ENCODE assay signal across 1 cellular context in genomic region chr18:36634573-36635216, GRCh38.
TF ChIP-seq lines count a peak whose summit lies in the region.

No MANE protein-coding gene starts in this region.

TF ChIP-seq in WTC11, 78 proteins besides CTCF, POLR2A, EP300 and RAD21 (continued from another document):
- TF ChIP-seq, protein P1, sequence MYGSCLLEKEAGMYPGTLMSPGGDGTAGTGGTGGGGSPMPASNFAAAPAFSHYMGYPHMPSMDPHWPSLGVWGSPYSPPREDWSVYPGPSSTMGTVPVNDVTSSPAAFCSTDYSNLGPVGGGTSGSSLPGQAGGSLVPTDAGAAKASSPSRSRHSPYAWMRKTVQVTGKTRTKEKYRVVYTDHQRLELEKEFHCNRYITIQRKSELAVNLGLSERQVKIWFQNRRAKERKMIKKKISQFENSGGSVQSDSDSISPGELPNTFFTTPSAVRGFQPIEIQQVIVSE (CRISPR knock-in tag; IDR thresholded peaks at IDR 0.05; ENCODE audit: borderline replicate concordance): no peak
- TF ChIP-seq FOXK1 (CRISPR knock-in tag; IDR thresholded peaks at IDR 0.05): no peak
- no peak for TF ChIP-seq ZNF281 (CRISPR knock-in tag; IDR thresholded peaks at IDR 0.05)
- no peak for TF ChIP-seq IRF2 (CRISPR knock-in tag; IDR thresholded peaks at IDR 0.05; ENCODE audit: borderline replicate concordance, low read depth)
- no peak for TF ChIP-seq OVOL2 (CRISPR knock-in tag; IDR thresholded peaks at IDR 0.05; ENCODE audit: borderline replicate concordance)
- no peak for TF ChIP-seq NR1H2 (CRISPR knock-in tag; IDR thresholded peaks at IDR 0.05)
- TF ChIP-seq ZMAT4 (CRISPR knock-in tag; IDR thresholded peaks at IDR 0.05): no peak
- no peak for TF ChIP-seq TEAD1 (CRISPR knock-in tag; IDR thresholded peaks at IDR 0.05)
- no peak for TF ChIP-seq ZSCAN18 (CRISPR knock-in tag; IDR thresholded peaks at IDR 0.05)
